ENCODE assay signal across 8 cellular contexts in genomic region chr1:212951058-212951923, GRCh38. TPM values are rescaled to one million over a fixed set of nuclear protein-coding genes. Genes with fewer than 3 reads are reported as not detected.
A peak's percentile ranks its signal among the peaks of the same experiment; 100 is the strongest.
DNase-seq lines count a peak whose midpoint lies in the region; ATAC-seq and TF ChIP-seq lines count a peak whose summit lies in the region.

No MANE protein-coding gene starts in this region.

- 7% methylated on average over 44 of the region's 74 CpGs for WGBS in smooth muscle cell (ENCODE audit: low lambda C conversion rate)

- H3K36me3 ChIP-seq in ACC112 (ENCODE audit: insufficient read depth, low read length) (no peaks in the 10 kb centered on the region), right atrium auricular region (no peaks in the 10 kb centered on the region), smooth muscle cell (ENCODE audit: low read depth) (no peaks in the 10 kb centered on the region)

- H3K79me2 ChIP-seq in ACC112 (ENCODE audit: control insufficient read depth, insufficient read depth, low read length, unreplicated experiment), result no peaks in the 10 kb centered on the region
- H3K79me2 ChIP-seq in smooth muscle cell (ENCODE audit: low read depth), result no peaks in the 10 kb centered on the region

- H3K27ac Mint-ChIP-seq in WTC11, result peak overlapping the region; percentile 87; the same call in 1 of the 2 replicates

- H3K36me3 Mint-ChIP-seq in WTC11, result peaks cover 57% of the 10 kb centered on the region

- peaks cover 2% of the 10 kb centered on the region for H3K4me1 ChIP-seq in ACC112 (ENCODE audit: control insufficient read depth, insufficient read depth, low read length, unreplicated experiment)
- peaks cover 0 to 15% of the 10 kb centered on the region in 2 donors for H3K4me1 ChIP-seq in right atrium auricular region
- H3K4me1 ChIP-seq in smooth muscle cell (ENCODE audit: low read depth), result peaks cover 4% of the 10 kb centered on the region

- DNase-seq in WTC11 (ENCODE audit: low spot score) (no peak), right atrium auricular region (ENCODE audit: low spot score) (no peak), smooth muscle cell (lab: John Stamatoyannopoulos, UW; ENCODE audit: unreplicated experiment) (no peak), globus pallidus (ENCODE audit: low spot score) (no peak), NCI-H187 treated with DMSO at 0.1 percent for 48 hours (lab: John Stamatoyannopoulos, UW) (no peak)

- H3K9ac ChIP-seq in smooth muscle cell (ENCODE audit: low read depth), result peak overlapping the region; percentile 36

- peak overlapping the region; percentile 89 for H3K4me3 Mint-ChIP-seq in WTC11

- CTCF ChIA-PET in WTC11 (lab: Charles Lee), result interaction anchor here (0.7 to 2.7 kb wide), 6 partner anchors 11 to 474 kb away, joined by 3 to 7 read pairs (median 4); partner anchors contain the start of gene FLVCR1

- H3K9me3 Mint-ChIP-seq in WTC11, result peaks cover 10% of the 10 kb centered on the region

- POLR2A ChIA-PET in WTC11 (lab: Charles Lee), result interaction anchor here (0.6 to 2.1 kb wide), 6 partner anchors 16 to 343 kb away, joined by 3 to 7 read pairs (median 4); partner anchors contain the start of genes ATF3 and FLVCR1

- TF ChIP-seq CTCF in WTC11 (IDR thresholded peaks at IDR 0.05) (no peak), right atrium auricular region (IDR thresholded peaks at IDR 0.05) (no peak), smooth muscle cell (IDR thresholded peaks at IDR 0.05; ENCODE audit: borderline replicate concordance, insufficient read depth, poor library complexity, severe bottlenecking) (no peak)

- peak overlapping the region; percentile 88 for H2AFZ ChIP-seq in ACC112 (ENCODE audit: low read length, unreplicated experiment)
- peak overlapping the region; percentile 85 for H2AFZ ChIP-seq in smooth muscle cell (ENCODE audit: low read depth)

- peaks cover 14% of the 10 kb centered on the region for H3K27me3 Mint-ChIP-seq in WTC11 (ENCODE audit: low read depth)

- H3K9me3 ChIP-seq in right atrium auricular region (no peaks in the 10 kb centered on the region), smooth muscle cell (replicated peaks; ENCODE audit: low read depth) (no peaks in the 10 kb centered on the region)

- ATAC-seq in GM19035 (IDR thresholded peaks at IDR 0.05; ENCODE audit: unreplicated experiment) (peak; percentile 10), WTC11 (no peak), GM21786 (IDR thresholded peaks at IDR 0.05; ENCODE audit: unreplicated experiment) (no peak)

- no peaks in the 10 kb centered on the region for H3F3A ChIP-seq in smooth muscle cell (ENCODE audit: low read depth)

- no peaks in the 10 kb centered on the region for H4K20me1 ChIP-seq in smooth muscle cell (ENCODE audit: low read depth)

- peak overlapping the region; percentile 90 for H3K4me3 ChIP-seq in ACC112 (ENCODE audit: low read depth, low read length)
- peak overlapping the region; percentile 51 to 55 for H3K4me3 ChIP-seq in right atrium auricular region
- H3K4me3 ChIP-seq in smooth muscle cell, result peak overlapping the region; percentile 70

- H3K27me3 ChIP-seq in ACC112 (ENCODE audit: insufficient read depth, low read length) (peaks cover 38% of the 10 kb centered on the region), right atrium auricular region (no peaks in the 10 kb centered on the region), smooth muscle cell (ENCODE audit: low read depth) (no peaks in the 10 kb centered on the region)

- no peak overlapping the region for H3K27ac ChIP-seq in ACC112 (ENCODE audit: low read depth, low read length)
- peak overlapping the region in 1 of 2 donors; percentile 15 for H3K27ac ChIP-seq in right atrium auricular region
- no peak overlapping the region for H3K27ac ChIP-seq in smooth muscle cell (ENCODE audit: low read depth)

- H3K4me2 ChIP-seq in smooth muscle cell, result peak overlapping the region; percentile 99

- H3K4me1 Mint-ChIP-seq in WTC11, result peaks cover 62% of the 10 kb centered on the region

TF ChIP-seq in WTC11, 78 proteins besides CTCF, POLR2A, EP300 and RAD21:
- TF ChIP-seq NFE2L1 (CRISPR knock-in tag; IDR thresholded peaks at IDR 0.05), result peak; percentile 59; the same call in 1 of the 2 replicates
- no peak for TF ChIP-seq RORB (CRISPR knock-in tag; IDR thresholded peaks at IDR 0.05)
- TF ChIP-seq E2F5 (CRISPR knock-in tag; IDR thresholded peaks at IDR 0.05), result peak; percentile 58; the same call in 1 of the 2 replicates
- 0 out of 2 replicates have a peak, but pooled peaks have one; percentile 45 for TF ChIP-seq ATF1 (CRISPR knock-in tag; IDR thresholded peaks at IDR 0.05)
- 0 out of 2 replicates have a peak, but pooled peaks have one; percentile 36 for TF ChIP-seq ATF3 (CRISPR knock-in tag; conservative IDR thresholded peaks at IDR 0.05)
- peak; percentile 73; the same call in 1 of the 2 replicates for TF ChIP-seq FOXP1 (CRISPR knock-in tag; IDR thresholded peaks at IDR 0.05; ENCODE audit: borderline replicate concordance)
- TF ChIP-seq JUN (CRISPR knock-in tag; IDR thresholded peaks at IDR 0.05), result no peak; the same call in 1 of the 2 replicates
- peak; percentile 62; the same call in 1 of the 2 replicates for TF ChIP-seq FOXK1 (CRISPR knock-in tag; IDR thresholded peaks at IDR 0.05)
- TF ChIP-seq TCF7 (CRISPR knock-in tag; IDR thresholded peaks at IDR 0.05; ENCODE audit: low read depth), result 0 out of 2 replicates have a peak, but pooled peaks have one; percentile 10
- no peak for TF ChIP-seq JAZF1 (CRISPR knock-in tag; IDR thresholded peaks at IDR 0.05)
- peak; percentile 84 for TF ChIP-seq MAX (CRISPR knock-in tag; IDR thresholded peaks at IDR 0.05)
- TF ChIP-seq, protein P1, sequence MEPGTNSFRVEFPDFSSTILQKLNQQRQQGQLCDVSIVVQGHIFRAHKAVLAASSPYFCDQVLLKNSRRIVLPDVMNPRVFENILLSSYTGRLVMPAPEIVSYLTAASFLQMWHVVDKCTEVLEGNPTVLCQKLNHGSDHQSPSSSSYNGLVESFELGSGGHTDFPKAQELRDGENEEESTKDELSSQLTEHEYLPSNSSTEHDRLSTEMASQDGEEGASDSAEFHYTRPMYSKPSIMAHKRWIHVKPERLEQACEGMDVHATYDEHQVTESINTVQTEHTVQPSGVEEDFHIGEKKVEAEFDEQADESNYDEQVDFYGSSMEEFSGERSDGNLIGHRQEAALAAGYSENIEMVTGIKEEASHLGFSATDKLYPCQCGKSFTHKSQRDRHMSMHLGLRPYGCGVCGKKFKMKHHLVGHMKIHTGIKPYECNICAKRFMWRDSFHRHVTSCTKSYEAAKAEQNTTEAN (CRISPR knock-in tag; IDR thresholded peaks at IDR 0.05), result peak; percentile 63; the same call in 1 of the 2 replicates
- 0 out of 2 replicates have a peak, but pooled peaks have one; percentile 39 for TF ChIP-seq SP1 (CRISPR knock-in tag; conservative IDR thresholded peaks at IDR 0.05)
- 0 out of 2 replicates have a peak, but pooled peaks have one; percentile 42 for TF ChIP-seq CREM (CRISPR knock-in tag; IDR thresholded peaks at IDR 0.05)
- TF ChIP-seq TP53 (CRISPR knock-in tag; IDR thresholded peaks at IDR 0.05), result 0 out of 2 replicates have a peak, but pooled peaks have one; percentile 23
- peak; percentile 24; the same call in 1 of the 2 replicates for TF ChIP-seq ZNF121 (CRISPR knock-in tag; IDR thresholded peaks at IDR 0.05)
- TF ChIP-seq, protein P2, sequence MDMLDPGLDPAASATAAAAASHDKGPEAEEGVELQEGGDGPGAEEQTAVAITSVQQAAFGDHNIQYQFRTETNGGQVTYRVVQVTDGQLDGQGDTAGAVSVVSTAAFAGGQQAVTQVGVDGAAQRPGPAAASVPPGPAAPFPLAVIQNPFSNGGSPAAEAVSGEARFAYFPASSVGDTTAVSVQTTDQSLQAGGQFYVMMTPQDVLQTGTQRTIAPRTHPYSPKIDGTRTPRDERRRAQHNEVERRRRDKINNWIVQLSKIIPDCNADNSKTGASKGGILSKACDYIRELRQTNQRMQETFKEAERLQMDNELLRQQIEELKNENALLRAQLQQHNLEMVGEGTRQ (CRISPR knock-in tag; IDR thresholded peaks at IDR 0.05), result no peak
- TF ChIP-seq SMAD3 (CRISPR knock-in tag; IDR thresholded peaks at IDR 0.05; ENCODE audit: borderline replicate concordance), result 0 out of 2 replicates have a peak, but pooled peaks have one; percentile 10

RNA-seq across cellular contexts. Expression of gene VASH2, which starts 0.9 kb away (rescaled TPM):
- 251 to 303 TPM (median 254 TPM) in 3 replicates for total RNA-seq in WTC11 (2021)
- under 1 TPM; 0.47 to 0.82 TPM for total RNA-seq in right atrium auricular region
- total RNA-seq in smooth muscle cell, result 8.9 and 16.0 TPM in 2 replicates
- polyA plus RNA-seq in smooth muscle cell, result 6.7 and 6.9 TPM in 2 replicates

Comparison
In these comparisons a context has a peak if more than half of its experiments do, and no peak if none do; other contexts are left out.
1. RNA of gene VASH2, which starts 0.9 kb away (total RNA-seq): 251 to 303 TPM in WTC11; 8.9 to 16.0 TPM in smooth muscle cell and 0.47 to 0.82 TPM in right atrium auricular region; every median in the first group is over 10 times any median in the second.
2. Peak in every context shown above with its lines, with median percentiles within 50 percentile points of each other: H3K4me3 ChIP-seq.